Comparison of ENCODE assay signal across 10 cellular contexts in the genomic region with DNA sequence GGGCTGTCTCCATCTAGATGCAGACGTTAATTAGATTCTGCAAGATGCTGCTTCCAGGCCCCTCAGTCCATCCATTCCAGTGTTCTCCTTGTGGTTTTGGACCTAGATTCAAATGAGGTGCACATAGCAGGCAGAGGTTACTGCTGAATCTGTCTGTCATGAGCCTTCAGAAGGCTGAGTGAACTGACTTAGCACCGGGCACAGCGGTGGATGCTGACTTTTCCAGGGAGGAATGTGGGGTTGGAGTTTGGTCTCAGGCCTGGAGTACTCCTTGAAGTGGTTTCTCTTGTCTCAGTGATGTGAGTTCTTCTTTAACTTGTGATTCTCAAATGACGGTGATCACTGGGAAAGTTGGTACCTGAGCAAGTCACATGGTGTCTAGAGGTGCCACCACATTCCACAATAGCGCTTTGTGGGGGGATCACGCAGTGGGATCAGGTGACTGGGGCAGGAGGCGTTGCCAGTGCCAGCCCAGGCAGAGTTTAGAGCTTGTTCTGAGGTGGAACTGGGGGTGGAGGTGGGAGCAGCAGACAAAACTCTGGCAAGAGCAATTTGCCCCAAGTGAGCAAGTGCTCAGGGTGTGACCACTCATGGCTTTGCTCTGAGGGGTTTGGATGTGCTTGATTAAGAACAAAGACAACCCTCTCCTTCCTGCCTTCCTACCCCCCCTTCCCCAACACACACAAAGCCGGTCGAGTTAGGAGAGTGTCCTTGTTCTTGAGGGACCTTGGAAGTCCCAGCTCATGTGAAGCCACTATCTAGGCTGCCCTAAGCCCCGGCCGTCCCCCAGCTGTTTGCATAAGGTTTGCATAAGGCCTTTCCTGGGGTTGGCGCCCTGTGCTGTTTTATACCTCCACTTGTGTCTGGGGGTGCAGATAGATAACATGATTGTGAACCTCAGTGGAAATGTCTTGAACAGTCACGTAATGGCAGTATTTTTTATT. TPM values are rescaled to one million over a fixed set of nuclear protein-coding genes. Genes with fewer than 3 reads are reported as not detected.
DNase-seq lines count a peak whose midpoint lies in the region; ATAC-seq and TF ChIP-seq lines count a peak whose summit lies in the region.
"Had no signal": no experiment of that assay in that cellular context is flagged by ENCODE, and none has a peak within 500 bp of the region (broad histone marks: within the 10 kb centered on the region; RNA-seq: fewer than 3 reads in every experiment).

No MANE protein-coding gene starts in this region.

- H3K4me3 ChIP-seq in OCI-LY7 (ENCODE audit: low read depth, low read length, poor library complexity, severe bottlenecking), result peak overlapping the region; percentile 11
- H3K4me3 ChIP-seq: dorsolateral prefrontal cortex had no signal

- H3K4me2 ChIP-seq in OCI-LY7 (ENCODE audit: low read length), result peak overlapping the region; percentile 56

- peaks cover 70 to 73% of the 10 kb centered on the region in 2 donors for H3K36me3 Mint-ChIP-seq in stimulated activated naive B cell treated with anti-CD40 and anti-IgM and Interleukin-4, amounts not matched to agents 10 μg/mL and 1 μg/mL and 100 μg/mL, for 72 hours

- TF ChIP-seq CTCF in OCI-LY7 (conservative IDR thresholded peaks at IDR 0.05; ENCODE audit: low read length), result no peak

- no peaks in the 10 kb centered on the region for H3K9me3 ChIP-seq in OCI-LY7 (ENCODE audit: low read length)

- ATAC-seq in Right ventricle myocardium inferior, result no peak
- no peak for ATAC-seq in Right ventricle myocardium superior (ENCODE audit: poor library complexity)
- no peak for ATAC-seq in stimulated activated naive B cell treated with anti-CD40 and anti-IgM and Interleukin-4, amounts not matched to agents 10 μg/mL and 1 μg/mL and 100 μg/mL, for 72 hours (replicated peaks)
- ATAC-seq in GM19351 (IDR thresholded peaks at IDR 0.05; ENCODE audit: unreplicated experiment), result no peak

- H3K27ac Mint-ChIP-seq in stimulated activated naive B cell treated with anti-CD40 and anti-IgM and Interleukin-4, amounts not matched to agents 10 μg/mL and 1 μg/mL and 100 μg/mL, for 72 hours, result peak overlapping the region; percentile 97

- H3K79me2 ChIP-seq in OCI-LY7 (ENCODE audit: insufficient read depth, low read depth, low read length), result peaks cover 51% of the 10 kb centered on the region; the same call in 1 of the 2 replicates

- DNase-seq in Right ventricle myocardium inferior (ENCODE audit: missing footprints) (peak; percentile 50), Right ventricle myocardium superior (no peak), OCI-LY7 (ENCODE audit: low spot score) (no peak), caudate nucleus (lab: John Stamatoyannopoulos, UW) (peak in 42 of 61 donors; percentile 9 to 87 (median 56)), SKM-1 treated with dmso at 0.1 percent for 144 hours (lab: John Stamatoyannopoulos, UW; ENCODE audit: unreplicated experiment) (no peak)
- no peak for DNase-seq in stimulated activated naive B cell treated with anti-CD40 and anti-IgM and Interleukin-4, amounts not matched to agents 10 μg/mL and 1 μg/mL and 100 μg/mL, for 72 hours
- DNase-seq in effector CD4-positive, alpha-beta T cell, result no peak
- DNase-seq: dorsolateral prefrontal cortex, T-helper 1 cell had no signal

- no TSS peak for BruUV-seq in OCI-LY7 (replicated peaks; lab: Mats Ljungman, UMichigan)

- no peaks in the 10 kb centered on the region for H3K9me3 Mint-ChIP-seq in stimulated activated naive B cell treated with anti-CD40 and anti-IgM and Interleukin-4, amounts not matched to agents 10 μg/mL and 1 μg/mL and 100 μg/mL, for 72 hours

- no peaks in the 10 kb centered on the region for H3K9me2 ChIP-seq in OCI-LY7 (ENCODE audit: insufficient read depth, low read length)

- CTCF ChIA-PET in OCI-LY7 (lab: Charles Lee; ENCODE audit: unreplicated experiment), result no interaction called here

- H3K4me1 Mint-ChIP-seq in stimulated activated naive B cell treated with anti-CD40 and anti-IgM and Interleukin-4, amounts not matched to agents 10 μg/mL and 1 μg/mL and 100 μg/mL, for 72 hours, result peaks cover 68 to 95% of the 10 kb centered on the region in 2 donors

- H3K27me3 Mint-ChIP-seq in stimulated activated naive B cell treated with anti-CD40 and anti-IgM and Interleukin-4, amounts not matched to agents 10 μg/mL and 1 μg/mL and 100 μg/mL, for 72 hours, result no peaks in the 10 kb centered on the region

- POLR2A ChIA-PET in OCI-LY7 (lab: Charles Lee), result interaction anchor here (0.6 to 1.0 kb wide), 2 partner anchors 93 to 139 kb away, joined by 3 read pairs; partner anchors contain the start of gene CDKN2AIPNL

- H4K20me1 ChIP-seq in OCI-LY7 (ENCODE audit: insufficient read depth, low read length), result no peaks in the 10 kb centered on the region

- peak overlapping the region; percentile 44 to 60 for H3K4me3 Mint-ChIP-seq in stimulated activated naive B cell treated with anti-CD40 and anti-IgM and Interleukin-4, amounts not matched to agents 10 μg/mL and 1 μg/mL and 100 μg/mL, for 72 hours

- H2AFZ ChIP-seq in OCI-LY7 (ENCODE audit: low read length), result no peak overlapping the region

- peaks cover 91% of the 10 kb centered on the region for H3K36me3 ChIP-seq in OCI-LY7 (ENCODE audit: insufficient read depth, low read length)

- intact Hi-C loops in Right ventricle myocardium inferior (cut with DNase I), result no loop called here
- intact Hi-C loops in Right ventricle myocardium superior (cut with DNase I), result no loop called here
- intact Hi-C loops in OCI-LY7 (cut with micrococcal nuclease; ENCODE audit: unreplicated experiment), result no loop called here

- H3K27ac ChIP-seq in OCI-LY7 (ENCODE audit: low read depth, low read length, poor library complexity, severe bottlenecking), result peak overlapping the region; percentile 41
- no peak overlapping the region for H3K27ac ChIP-seq in caudate nucleus (ENCODE audit: low read depth, low read length)

- H3K4me1 ChIP-seq in OCI-LY7 (ENCODE audit: insufficient read depth, low read length, poor library complexity, severe bottlenecking), result peaks cover 89% of the 10 kb centered on the region

RNA-seq across cellular contexts. Expression of gene JADE2, which starts 25.1 kb away (rescaled TPM):
- total RNA-seq in Right ventricle myocardium inferior (24.6 TPM), Right ventricle myocardium superior (25.9 TPM), OCI-LY7 (2022) (67.0 and 70.5 TPM in 2 replicates)
- total RNA-seq in OCI-LY7 (2014; rRNA removed; shearing (Covaris generic)), result 32.3 and 37.6 TPM in 2 replicates

Comparison
In these comparisons a context has a peak if more than half of its experiments do, and no peak if none do; other contexts are left out.
1. DNase-seq: peak in Right ventricle myocardium inferior (single experiment) and caudate nucleus (42 of 61); none in Right ventricle myocardium superior (single experiment), OCI-LY7 (single experiment), stimulated activated naive B cell treated with anti-CD40 and anti-IgM and Interleukin-4, amounts not matched to agents 10 μg/mL and 1 μg/mL and 100 μg/mL, for 72 hours (single experiment), effector CD4-positive, alpha-beta T cell (single experiment) and SKM-1 treated with dmso at 0.1 percent for 144 hours (single experiment).